9 cellular contexts compared by ENCODE assay signal in the genomic region with DNA sequence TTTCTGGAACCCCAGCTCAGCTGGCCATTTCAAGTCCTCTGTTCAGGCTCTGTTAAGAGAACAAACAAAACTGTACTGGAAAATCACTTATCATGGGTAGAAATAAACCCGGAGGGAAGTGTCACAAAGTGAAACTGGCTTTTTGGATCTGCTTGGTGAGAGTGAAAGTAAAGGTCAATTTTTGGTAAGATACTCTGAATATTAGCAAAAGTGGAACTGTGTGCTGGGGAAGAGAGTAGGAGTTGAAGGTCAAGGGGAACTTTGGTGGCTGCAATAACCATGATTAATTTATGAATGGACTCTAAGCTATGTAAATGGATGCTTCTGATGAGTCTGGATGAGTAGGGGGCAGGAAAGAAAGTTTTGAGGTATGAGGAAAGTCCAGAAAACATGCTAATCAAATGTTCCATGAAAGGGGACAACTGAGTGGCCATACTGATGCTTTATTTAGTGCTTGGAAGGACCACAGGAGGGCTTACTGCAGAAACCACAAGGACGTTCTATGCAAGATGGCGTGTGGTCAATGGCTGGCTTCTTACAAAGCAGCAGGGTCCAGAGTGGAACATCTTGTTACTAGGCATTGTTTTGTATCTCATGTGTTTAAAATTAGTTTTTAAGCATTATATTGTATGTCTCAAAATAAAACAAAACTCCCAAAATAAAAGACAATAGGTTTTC. TPM values are rescaled to one million over a fixed set of nuclear protein-coding genes. Genes with fewer than 3 reads are reported as not detected.
DNase-seq lines count a peak whose midpoint lies in the region; ATAC-seq and TF ChIP-seq lines count a peak whose summit lies in the region.
"Had no signal": no experiment of that assay in that cellular context is flagged by ENCODE, and none has a peak within 500 bp of the region (broad histone marks: within the 10 kb centered on the region; RNA-seq: fewer than 3 reads in every experiment).

No MANE protein-coding gene starts in this region.

- peak overlapping the region; percentile 65 for H2AFZ ChIP-seq in Loucy (ENCODE audit: low read length)

- intact Hi-C loops in left ventricle myocardium superior (cut with micrococcal nuclease), result no loop called here

- H4K20me1 ChIP-seq in Loucy (ENCODE audit: insufficient read depth, low read length, poor library complexity, severe bottlenecking), result no peaks in the 10 kb centered on the region

- ATAC-seq in CD4-positive, CD25-positive, alpha-beta regulatory T cell (ENCODE audit: low read depth in 2 of 2), result no peak
- ATAC-seq in GM18870 (IDR thresholded peaks at IDR 0.05; ENCODE audit: unreplicated experiment) (peak; percentile 88), HG02759 (IDR thresholded peaks at IDR 0.05; ENCODE audit: unreplicated experiment) (peak; percentile 63), left ventricle myocardium superior (no peak)

- no peaks in the 10 kb centered on the region for H3K79me2 ChIP-seq in Loucy (ENCODE audit: insufficient read depth, low read length)

- H3K36me3 Mint-ChIP-seq in CD4-positive, CD25-positive, alpha-beta regulatory T cell, result no peaks in the 10 kb centered on the region

- H3K9me3 Mint-ChIP-seq in CD4-positive, CD25-positive, alpha-beta regulatory T cell, result peaks cover 0 to 7% (median 0%) of the 10 kb centered on the region in 7 donors

- TF ChIP-seq CTCF in Loucy (conservative IDR thresholded peaks at IDR 0.05; ENCODE audit: low read length), result no peak

- H3K4me1 ChIP-seq in CD4-positive, CD25-positive, alpha-beta regulatory T cell (ENCODE audit: control insufficient read depth, insufficient read depth, low read length, poor library complexity, severe bottlenecking), result peaks cover 16% of the 10 kb centered on the region
- no peaks in the 10 kb centered on the region for H3K4me1 ChIP-seq in Loucy (ENCODE audit: insufficient read depth, low read length, poor library complexity, severe bottlenecking)

- H3K9me3 ChIP-seq in CD4-positive, CD25-positive, alpha-beta regulatory T cell (ENCODE audit: control insufficient read depth in 2 of 2, low read length in 2 of 2), result no peaks in the 10 kb centered on the region
- H3K9me3 ChIP-seq in Loucy (ENCODE audit: insufficient read depth, low read depth, low read length), result no peaks in the 10 kb centered on the region

- no peaks in the 10 kb centered on the region for H3K36me3 ChIP-seq in CD4-positive, CD25-positive, alpha-beta regulatory T cell (ENCODE audit: control insufficient read depth, insufficient read depth, low read length)
- H3K36me3 ChIP-seq in Loucy (ENCODE audit: insufficient read depth, low read length), result no peaks in the 10 kb centered on the region

- no peak overlapping the region for H3K4me2 ChIP-seq in Loucy (ENCODE audit: low read depth, low read length, poor library complexity, severe bottlenecking)

- no peak overlapping the region for H3K27ac ChIP-seq in CD4-positive, CD25-positive, alpha-beta regulatory T cell (ENCODE audit: insufficient read depth, low read length, poor library complexity, severe bottlenecking)

- peak overlapping the region; percentile 0 to 53 (median 35) for H3K4me3 Mint-ChIP-seq in CD4-positive, CD25-positive, alpha-beta regulatory T cell

- peak overlapping the region; percentile 64 for H3K4me3 ChIP-seq in CD4-positive, CD25-positive, alpha-beta regulatory T cell (ENCODE audit: low read depth, low read length)
- H3K4me3 ChIP-seq in Loucy (ENCODE audit: low read length, poor library complexity, severe bottlenecking), result no peak overlapping the region

- H3K27me3 Mint-ChIP-seq in CD4-positive, CD25-positive, alpha-beta regulatory T cell, result no peaks in the 10 kb centered on the region

- no peaks in the 10 kb centered on the region for H3K27me3 ChIP-seq in CD4-positive, CD25-positive, alpha-beta regulatory T cell (ENCODE audit: control insufficient read depth, insufficient read depth, low read length)
- H3K27me3 ChIP-seq in Loucy (ENCODE audit: insufficient read depth, low read length, poor library complexity, severe bottlenecking), result no peaks in the 10 kb centered on the region

- peaks cover 14 to 25% (median 23%) of the 10 kb centered on the region in 4 donors for H3K4me1 Mint-ChIP-seq in CD4-positive, CD25-positive, alpha-beta regulatory T cell

- H3F3A ChIP-seq in Loucy (ENCODE audit: low read depth), result no peaks in the 10 kb centered on the region

- H3K27ac Mint-ChIP-seq in CD4-positive, CD25-positive, alpha-beta regulatory T cell, result peak overlapping the region in 2 of 3 donors; percentile 83 to 85

- no peaks in the 10 kb centered on the region for H3K9me2 ChIP-seq in Loucy (replicated peaks; ENCODE audit: low read depth, low read length)

- no peak for DNase-seq in CD4-positive, CD25-positive, alpha-beta regulatory T cell
- DNase-seq in Ammon's horn (ENCODE audit: low spot score), result no peak
- DNase-seq in left ventricle myocardium superior, result no peak
- DNase-seq in C1 segment of cervical spinal cord (lab: John Stamatoyannopoulos, UW), result no peak
- DNase-seq in DMS153 (lab: John Stamatoyannopoulos, UW), result no peak
- DNase-seq: mesenchymal stem cell had no signal

- no peak overlapping the region for H3K9ac ChIP-seq in Loucy (ENCODE audit: low read depth, low read length, poor library complexity, severe bottlenecking)

RNA-seq across cellular contexts. Expression of a gene that starts 36.8 kb away (rescaled TPM):
- 1.3 TPM for total RNA-seq in CD4-positive, CD25-positive, alpha-beta regulatory T cell
- 1 to 10 TPM; 1.5 to 2.0 (median 1.7) TPM for polyA plus RNA-seq in CD4-positive, CD25-positive, alpha-beta regulatory T cell
- not detected for total RNA-seq in left ventricle myocardium superior

Comparison
In these comparisons a context has a peak if more than half of its experiments do, and no peak if none do; other contexts are left out.
1. ATAC-seq: peak in GM18870 (single experiment) and HG02759 (single experiment); none in CD4-positive, CD25-positive, alpha-beta regulatory T cell (0 of 2) and left ventricle myocardium superior (single experiment).